ENCODE assay signal across 8 cellular contexts in genomic region chr14:59484611-59485174, GRCh38. TPM values are rescaled to one million over a fixed set of nuclear protein-coding genes. Genes with fewer than 3 reads are reported as not detected.
DNase-seq lines count a peak whose midpoint lies in the region; ATAC-seq, FAIRE-seq and TF ChIP-seq lines count a peak whose summit lies in the region.

No MANE protein-coding gene starts in this region.

- peak overlapping the region; percentile 83 for H3K27ac ChIP-seq in ectodermal cell (ENCODE audit: insufficient read depth, low read depth, low read length, poor library complexity, severe bottlenecking)
- peak overlapping the region; percentile 92 for H3K27ac ChIP-seq in muscle layer of duodenum (ENCODE audit: low read length)

- peak; percentile 50 for ATAC-seq in HG02938 (IDR thresholded peaks at IDR 0.05; ENCODE audit: unreplicated experiment)

- TF ChIP-seq POLR2A in GM12892 (IDR thresholded peaks at IDR 0.05; ENCODE audit: low read depth, low read length) = no peak

- H3K4me3 Mint-ChIP-seq in activated naive CD4-positive, alpha-beta T cell treated with anti-CD3 and anti-CD28 coated beads, Interleukin-2, amount 10 ng/mL, durations not matched to agents 7 days and 5 days = peak overlapping the region; percentile 94

- H3K36me3 Mint-ChIP-seq in activated naive CD4-positive, alpha-beta T cell treated with anti-CD3 and anti-CD28 coated beads, Interleukin-2, amount 10 ng/mL, durations not matched to agents 7 days and 5 days = peaks cover 17% of the 10 kb centered on the region

- H3K4me1 ChIP-seq in ectodermal cell (ENCODE audit: control insufficient read depth, insufficient read depth, low read length) (no peaks in the 10 kb centered on the region), muscle layer of duodenum (ENCODE audit: control insufficient read depth in 1 of 2, insufficient read depth in 2 of 2, low read length in 2 of 2) (peaks cover 30 to 43% of the 10 kb centered on the region in 2 donors)

- H3K9me3 Mint-ChIP-seq in activated naive CD4-positive, alpha-beta T cell treated with anti-CD3 and anti-CD28 coated beads, Interleukin-2, amount 10 ng/mL, durations not matched to agents 7 days and 5 days = no peaks in the 10 kb centered on the region

- no peak for FAIRE-seq in GM12892 (lab: Jason Lieb, UNC)

- no peaks in the 10 kb centered on the region for H3K9me3 ChIP-seq in ectodermal cell (ENCODE audit: control insufficient read depth, low read length)
- H3K9me3 ChIP-seq in muscle layer of duodenum (ENCODE audit: control insufficient read depth in 1 of 2, low read length in 2 of 2) = no peaks in the 10 kb centered on the region

- H3K4me3 ChIP-seq in ectodermal cell (ENCODE audit: insufficient read depth, low read depth, low read length) (peak overlapping the region; percentile 90), muscle layer of duodenum (ENCODE audit: low read depth in 1 of 2, low read length in 2 of 2) (peak overlapping the region; percentile 97 to 99)

- CTCF ChIA-PET in activated naive CD4-positive, alpha-beta T cell treated with anti-CD3 and anti-CD28 coated beads, Interleukin-2, amount 10 ng/mL, durations not matched to agents 7 days and 5 days (lab: Charles Lee) = interaction anchor here (0.6 to 1.4 kb wide), 4 partner anchors 15 to 92 kb away, joined by 3 to 6 read pairs (median 4); partner anchors contain the start of gene CCDC175

- no peak for DNase-seq in activated naive CD4-positive, alpha-beta T cell treated with anti-CD3 and anti-CD28 coated beads, Interleukin-2, amount 10 ng/mL, durations not matched to agents 7 days and 5 days
- no peak for DNase-seq in activated naive CD4-positive, alpha-beta T cell treated with Interleukin-2 at 50 U/mL for 16 hours
- DNase-seq in NOMO-1 treated with DMSO at 0.1 percent for 48 hours (lab: John Stamatoyannopoulos, UW; ENCODE audit: unreplicated experiment) (peak; percentile 78), GM12892 (ENCODE audit: insufficient read length) (no peak), amygdala (lab: John Stamatoyannopoulos, UW) (no peak)

- peak overlapping the region; percentile 94 for H3K27ac Mint-ChIP-seq in activated naive CD4-positive, alpha-beta T cell treated with anti-CD3 and anti-CD28 coated beads, Interleukin-2, amount 10 ng/mL, durations not matched to agents 7 days and 5 days

- WGBS in ectodermal cell, 2 experiments = 1% methylated on average over 35 of the region's 35 CpGs

- peaks cover 55% of the 10 kb centered on the region for H3K4me1 Mint-ChIP-seq in activated naive CD4-positive, alpha-beta T cell treated with anti-CD3 and anti-CD28 coated beads, Interleukin-2, amount 10 ng/mL, durations not matched to agents 7 days and 5 days

- no peaks in the 10 kb centered on the region for H3K27me3 Mint-ChIP-seq in activated naive CD4-positive, alpha-beta T cell treated with anti-CD3 and anti-CD28 coated beads, Interleukin-2, amount 10 ng/mL, durations not matched to agents 7 days and 5 days

- H3K36me3 ChIP-seq in ectodermal cell (ENCODE audit: control insufficient read depth, insufficient read depth, low read length) (peaks cover 8% of the 10 kb centered on the region), muscle layer of duodenum (ENCODE audit: control insufficient read depth in 1 of 2, insufficient read depth in 2 of 2, low read length in 2 of 2) (peaks cover 7 to 28% of the 10 kb centered on the region in 2 donors)

- H3K27me3 ChIP-seq in ectodermal cell (ENCODE audit: control insufficient read depth, insufficient read depth, low read length, poor library complexity, severe bottlenecking) (no peaks in the 10 kb centered on the region), muscle layer of duodenum (ENCODE audit: low read depth, low read length) (no peaks in the 10 kb centered on the region)

RNA-seq across cellular contexts. Expression of gene JKAMP, which starts 0.4 kb away (rescaled TPM):
- 86.1 TPM for polyA plus RNA-seq in ectodermal cell (2013, experiment 1 of 4)
- polyA plus RNA-seq in ectodermal cell (2013, experiment 2 of 4) = 90.8 TPM
- polyA plus RNA-seq in ectodermal cell (2013, experiment 3 of 4) = 68.9 TPM
- 73.3 TPM for polyA plus RNA-seq in ectodermal cell (2013, experiment 4 of 4)
- 31.4 TPM for polyA plus RNA-seq in GM12892 (2012; ENCODE audit: missing spikeins)

RNA-seq across cellular contexts. Expression of gene L3HYPDH, which starts 0.5 kb away (rescaled TPM):
- polyA plus RNA-seq in ectodermal cell (2013, experiment 1 of 4) = 11.2 TPM
- polyA plus RNA-seq in ectodermal cell (2013, experiment 2 of 4) = 10.6 TPM
- polyA plus RNA-seq in ectodermal cell (2013, experiment 3 of 4) = 9.7 TPM
- 13.3 TPM for polyA plus RNA-seq in ectodermal cell (2013, experiment 4 of 4)
- 17.9 TPM for polyA plus RNA-seq in GM12892 (2012; ENCODE audit: missing spikeins)

RNA-seq across cellular contexts. Expression of gene GPR135, which starts 19.5 kb away (rescaled TPM):
- 1.6 TPM for polyA plus RNA-seq in ectodermal cell (2013, experiment 1 of 4)
- 1.0 TPM for polyA plus RNA-seq in ectodermal cell (2013, experiment 2 of 4)
- 1.0 TPM for polyA plus RNA-seq in ectodermal cell (2013, experiment 3 of 4)
- polyA plus RNA-seq in ectodermal cell (2013, experiment 4 of 4) = 1.5 TPM
- polyA plus RNA-seq in GM12892 (2012; ENCODE audit: missing spikeins) = 0.30 TPM
